ENCODE assay signal across 9 cellular contexts in genomic region chr14:102930753-102931579, GRCh38. TPM values are rescaled to one million over a fixed set of nuclear protein-coding genes. Genes with fewer than 3 reads are reported as not detected.
A peak's percentile ranks its signal among the peaks of the same experiment; 100 is the strongest.
DNase-seq lines count a peak whose midpoint lies in the region; ATAC-seq and TF ChIP-seq lines count a peak whose summit lies in the region.
"Had no signal": no experiment of that assay in that cellular context is flagged by ENCODE, and none has a peak within 500 bp of the region (broad histone marks: within the 10 kb centered on the region; RNA-seq: fewer than 3 reads in every experiment).

No MANE protein-coding gene starts in this region.

- no peak overlapping the region for H3K27ac Mint-ChIP-seq in glutamatergic neuron (ENCODE audit: unreplicated experiment)
- no peak overlapping the region for H3K27ac Mint-ChIP-seq in stimulated activated memory B cell treated with anti-CD40 and anti-IgM and Interleukin-4, amounts not matched to agents 10 μg/mL and 1 μg/mL and 100 μg/mL, for 72 hours
- no peak overlapping the region for H3K27ac Mint-ChIP-seq in stimulated activated effector memory CD8-positive, alpha-beta T cell treated with anti-CD3 and anti-CD28 coated beads, Interleukin-12 subunit alpha, Interleukin-12 subunit beta, amount 100 ng/mL, for 72 hours

- peak overlapping the region; percentile 38 for H3K4me3 Mint-ChIP-seq in glutamatergic neuron (ENCODE audit: unreplicated experiment)
- H3K4me3 Mint-ChIP-seq in stimulated activated memory B cell treated with anti-CD40 and anti-IgM and Interleukin-4, amounts not matched to agents 10 μg/mL and 1 μg/mL and 100 μg/mL, for 72 hours = peak overlapping the region; percentile 46
- H3K4me3 Mint-ChIP-seq in stimulated activated effector memory CD8-positive, alpha-beta T cell treated with anti-CD3 and anti-CD28 coated beads, Interleukin-12 subunit alpha, Interleukin-12 subunit beta, amount 100 ng/mL, for 72 hours = no peak overlapping the region

- peaks cover 12% of the 10 kb centered on the region for H3K27me3 Mint-ChIP-seq in glutamatergic neuron (ENCODE audit: unreplicated experiment)
- H3K27me3 Mint-ChIP-seq in stimulated activated memory B cell treated with anti-CD40 and anti-IgM and Interleukin-4, amounts not matched to agents 10 μg/mL and 1 μg/mL and 100 μg/mL, for 72 hours = no peaks in the 10 kb centered on the region

- peak; percentile 6 for DNase-seq in NCI-H1105 (lab: John Stamatoyannopoulos, UW)
- DNase-seq in NCI-H1105 treated with DMSO at 0.1 percent for 48 hours (lab: John Stamatoyannopoulos, UW) = no peak
- DNase-seq in RPMI7951 (ENCODE audit: low read depth) = peak; percentile 84
- DNase-seq in glutamatergic neuron = no peak
- DNase-seq in stimulated activated effector memory CD8-positive, alpha-beta T cell treated with anti-CD3 and anti-CD28 coated beads, Interleukin-12 subunit alpha, Interleukin-12 subunit beta, amount 100 ng/mL, for 72 hours (ENCODE audit: low spot score in 2 of 2) = no peak
- DNase-seq in NCI-H187 treated with DMSO at 0.1 percent for 48 hours (lab: John Stamatoyannopoulos, UW) = no peak
- DNase-seq in NCI-H2107 treated with DMSO at 0.1 percent for 48 hours (lab: John Stamatoyannopoulos, UW; ENCODE audit: unreplicated experiment) = no peak
- DNase-seq: NCI-H1436 treated with DMSO at 0.1 percent for 48 hours had no signal

- TF ChIP-seq CTCF in glutamatergic neuron (IDR thresholded peaks at IDR 0.05; ENCODE audit: partially characterized antibody, unreplicated experiment) = no peak

- H3K9me3 Mint-ChIP-seq in glutamatergic neuron (ENCODE audit: unreplicated experiment) = peaks cover 8% of the 10 kb centered on the region
- no peaks in the 10 kb centered on the region for H3K9me3 Mint-ChIP-seq in stimulated activated memory B cell treated with anti-CD40 and anti-IgM and Interleukin-4, amounts not matched to agents 10 μg/mL and 1 μg/mL and 100 μg/mL, for 72 hours
- H3K9me3 Mint-ChIP-seq in stimulated activated effector memory CD8-positive, alpha-beta T cell treated with anti-CD3 and anti-CD28 coated beads, Interleukin-12 subunit alpha, Interleukin-12 subunit beta, amount 100 ng/mL, for 72 hours = no peaks in the 10 kb centered on the region

- ATAC-seq in stimulated activated memory B cell treated with anti-CD40 and anti-IgM and Interleukin-4, amounts not matched to agents 10 μg/mL and 1 μg/mL and 100 μg/mL, for 72 hours = peak; percentile 54
- no peak for ATAC-seq in stimulated activated effector memory CD8-positive, alpha-beta T cell treated with anti-CD3 and anti-CD28 coated beads, Interleukin-12 subunit alpha, Interleukin-12 subunit beta, amount 100 ng/mL, for 72 hours

- H3K36me3 Mint-ChIP-seq in glutamatergic neuron (ENCODE audit: unreplicated experiment) = no peaks in the 10 kb centered on the region
- peaks cover 13% of the 10 kb centered on the region for H3K36me3 Mint-ChIP-seq in stimulated activated memory B cell treated with anti-CD40 and anti-IgM and Interleukin-4, amounts not matched to agents 10 μg/mL and 1 μg/mL and 100 μg/mL, for 72 hours
- no peaks in the 10 kb centered on the region for H3K36me3 Mint-ChIP-seq in stimulated activated effector memory CD8-positive, alpha-beta T cell treated with anti-CD3 and anti-CD28 coated beads, Interleukin-12 subunit alpha, Interleukin-12 subunit beta, amount 100 ng/mL, for 72 hours

- H3K4me1 Mint-ChIP-seq in glutamatergic neuron (ENCODE audit: low read depth, unreplicated experiment) = peaks cover 3% of the 10 kb centered on the region
- peaks cover 10% of the 10 kb centered on the region for H3K4me1 Mint-ChIP-seq in stimulated activated memory B cell treated with anti-CD40 and anti-IgM and Interleukin-4, amounts not matched to agents 10 μg/mL and 1 μg/mL and 100 μg/mL, for 72 hours
- H3K4me1 Mint-ChIP-seq in stimulated activated effector memory CD8-positive, alpha-beta T cell treated with anti-CD3 and anti-CD28 coated beads, Interleukin-12 subunit alpha, Interleukin-12 subunit beta, amount 100 ng/mL, for 72 hours = peaks cover 2% of the 10 kb centered on the region

RNA-seq across cellular contexts. Expression of gene AMN, which starts 8.5 kb away (rescaled TPM):
- not detected in 2 replicates for total RNA-seq in RPMI7951 (2014; rRNA removed; shearing (Covaris generic))
- total RNA-seq in glutamatergic neuron (ENCODE audit: unreplicated experiment) = 0.34 TPM

Comparison
In these comparisons a context has a peak if more than half of its experiments do, and no peak if none do; other contexts are left out.
1. DNase-seq: peak in NCI-H1105 (single experiment) and RPMI7951 (single experiment); none in NCI-H1105 treated with DMSO at 0.1 percent for 48 hours (single experiment), glutamatergic neuron (single experiment), stimulated activated effector memory CD8-positive, alpha-beta T cell treated with anti-CD3 and anti-CD28 coated beads, Interleukin-12 subunit alpha, Interleukin-12 subunit beta, amount 100 ng/mL, for 72 hours (0 of 2), NCI-H187 treated with DMSO at 0.1 percent for 48 hours (single experiment) and NCI-H2107 treated with DMSO at 0.1 percent for 48 hours (single experiment).